ENCODE assay signal across 16 cellular contexts in genomic region chr5:59067976-59068651, GRCh38.
"Had no signal": no experiment of that assay in that cellular context is flagged by ENCODE, and none has a peak within 500 bp of the region (broad histone marks: within the 10 kb centered on the region; RNA-seq: fewer than 3 reads in every experiment).

No MANE protein-coding gene starts in this region.

- H3K9me3 Mint-ChIP-seq: activated naive CD8-positive, alpha-beta T cell treated with anti-CD3 and anti-CD28 coated beads for 36 hours; WTC11 had no signal

- H3K27me3 ChIP-seq: suprapubic skin had no signal

- H3K4me1 Mint-ChIP-seq: activated CD4-positive, alpha-beta T cell treated with anti-CD3 and anti-CD28 coated beads, Interleukin-2, amount 10 ng/mL, durations not matched to agents 7 days and 5 days had no signal

- H3K27ac ChIP-seq: suprapubic skin had no signal

- H3K4me3 Mint-ChIP-seq: activated CD4-positive, alpha-beta T cell treated with anti-CD3 and anti-CD28 coated beads, Interleukin-2, amount 10 ng/mL, durations not matched to agents 7 days and 5 days; activated naive CD8-positive, alpha-beta T cell treated with anti-CD3 and anti-CD28 coated beads for 36 hours; nephron progenitor cell; stimulated activated naive CD8-positive, alpha-beta T cell treated with anti-CD3 and anti-CD28 coated beads, Interleukin-15, Interleukin-2, amounts not matched to agents 100 ng/mL and 50 ng/mL, for 24 hours; WTC11 had no signal

- DNase-seq: activated CD4-positive, alpha-beta T cell treated with anti-CD3 and anti-CD28 coated beads, Interleukin-2, amount 10 ng/mL, durations not matched to agents 7 days and 5 days; activated CD8-positive, alpha-beta memory T cell treated with anti-CD3 and anti-CD28 coated beads, Interleukin-2, amount 50 U/mL, for 48 hours; activated naive CD8-positive, alpha-beta T cell treated with anti-CD3 and anti-CD28 coated beads for 36 hours; anterior cingulate cortex; head of caudate nucleus; mesenchymal stem cell; nephron progenitor cell; occipital lobe; right cardiac atrium; T-helper 2 cell; trophoblast cell had no signal

- ATAC-seq: esophagus mucosa, right cardiac atrium, WTC11 had no signal

- H3K27ac Mint-ChIP-seq: activated CD4-positive, alpha-beta T cell treated with anti-CD3 and anti-CD28 coated beads, Interleukin-2, amount 10 ng/mL, durations not matched to agents 7 days and 5 days; activated naive CD8-positive, alpha-beta T cell treated with anti-CD3 and anti-CD28 coated beads for 36 hours; nephron progenitor cell; progenitor cell of endocrine pancreas; stimulated activated naive CD8-positive, alpha-beta T cell treated with anti-CD3 and anti-CD28 coated beads, Interleukin-15, Interleukin-2, amounts not matched to agents 100 ng/mL and 50 ng/mL, for 24 hours; WTC11 had no signal

- H3K36me3 Mint-ChIP-seq: activated naive CD8-positive, alpha-beta T cell treated with anti-CD3 and anti-CD28 coated beads for 36 hours; WTC11 had no signal

- H3K27me3 Mint-ChIP-seq: activated naive CD8-positive, alpha-beta T cell treated with anti-CD3 and anti-CD28 coated beads for 36 hours; progenitor cell of endocrine pancreas had no signal

- H3K36me3 ChIP-seq: suprapubic skin had no signal

- H3K4me3 ChIP-seq: suprapubic skin had no signal

- H3K9me3 ChIP-seq: suprapubic skin had no signal
